Comparison of ENCODE assay signal across 8 cellular contexts in the genomic region with DNA sequence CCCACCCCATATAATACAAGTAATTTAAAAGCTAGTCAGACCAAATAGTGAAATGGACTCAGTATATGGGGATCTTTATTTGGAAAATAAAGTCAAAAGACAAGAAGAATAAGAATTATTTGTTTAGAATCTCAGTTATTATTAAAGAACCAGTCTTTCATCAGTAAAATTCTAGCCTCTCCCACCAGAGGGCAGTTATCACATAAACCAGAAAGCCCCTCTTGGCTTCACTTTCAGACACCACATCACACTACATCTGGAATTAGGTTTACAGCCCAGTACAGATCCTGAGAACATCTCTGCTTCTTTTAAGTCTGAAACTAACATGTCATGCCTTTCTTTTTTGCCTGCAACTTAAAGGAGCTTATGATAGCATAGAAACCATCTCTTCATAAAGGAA. TPM values are rescaled to one million over a fixed set of nuclear protein-coding genes. Genes with fewer than 3 reads are reported as not detected.
A peak's percentile ranks its signal among the peaks of the same experiment; 100 is the strongest.
DNase-seq lines count a peak whose midpoint lies in the region; ATAC-seq and TF ChIP-seq lines count a peak whose summit lies in the region.

No MANE protein-coding gene starts in this region.

- no peaks in the 10 kb centered on the region for H3K27me3 ChIP-seq in uterus

- DNase-seq in AG08395 (ENCODE audit: low spot score): peak; percentile 53
- DNase-seq in OCI-LY7 (ENCODE audit: low spot score): peak; percentile 63
- DNase-seq in fibroblast of the aortic adventitia (ENCODE audit: low read depth): peak; percentile 75
- peak in 1 of 2 donors; percentile 26 for DNase-seq in uterus
- no peak for DNase-seq in left ventricle myocardium superior
- no peak for DNase-seq in activated CD4-positive, alpha-beta T cell treated with anti-CD3 and anti-CD28 coated beads for 4 hours
- no peak for DNase-seq in amygdala (lab: John Stamatoyannopoulos, UW)

- no peaks in the 10 kb centered on the region for H4K20me1 ChIP-seq in OCI-LY7 (ENCODE audit: insufficient read depth, low read length)

- no peaks in the 10 kb centered on the region for H3K9me2 ChIP-seq in OCI-LY7 (ENCODE audit: insufficient read depth, low read length)

- no peak for TF ChIP-seq POLR2A in uterus (IDR thresholded peaks at IDR 0.05)

- H3K9me3 ChIP-seq in OCI-LY7 (ENCODE audit: low read length) (no peaks in the 10 kb centered on the region), uterus (no peaks in the 10 kb centered on the region)

- POLR2A ChIA-PET in OCI-LY7 (lab: Charles Lee): interaction anchor here (0.9 to 1.9 kb wide), 2 partner anchors 16 to 20 kb away, joined by 3 to 4 read pairs; no protein-coding TSS in a partner anchor

- peaks cover 33% of the 10 kb centered on the region for H3K4me1 ChIP-seq in OCI-LY7 (ENCODE audit: insufficient read depth, low read length, poor library complexity, severe bottlenecking)
- H3K4me1 ChIP-seq in uterus: no peaks in the 10 kb centered on the region

- H2AFZ ChIP-seq in OCI-LY7 (ENCODE audit: low read length): no peak overlapping the region

- no TSS peak for BruUV-seq in OCI-LY7 (replicated peaks; lab: Mats Ljungman, UMichigan)

- H3K36me3 ChIP-seq in OCI-LY7 (ENCODE audit: insufficient read depth, low read length) (no peaks in the 10 kb centered on the region), uterus (no peaks in the 10 kb centered on the region)

- H3K4me2 ChIP-seq in OCI-LY7 (ENCODE audit: low read length): no peak overlapping the region

- ATAC-seq in GM18867 (IDR thresholded peaks at IDR 0.05; ENCODE audit: unreplicated experiment) (peak; percentile 44), left ventricle myocardium superior (no peak)

- H3K4me3 ChIP-seq in OCI-LY7 (ENCODE audit: low read depth, low read length, poor library complexity, severe bottlenecking) (no peak overlapping the region), fibroblast of the aortic adventitia (ENCODE audit: low read depth, low read length) (no peak overlapping the region), uterus (no peak overlapping the region)

- no peaks in the 10 kb centered on the region for H3K79me2 ChIP-seq in OCI-LY7 (ENCODE audit: insufficient read depth, low read depth, low read length)

- intact Hi-C loops in OCI-LY7 (cut with micrococcal nuclease; ENCODE audit: unreplicated experiment) (loop anchor here (1.0 kb wide), 1 partner anchor 46 kb away; no protein-coding TSS in a partner anchor), uterus (cut with DNase I; ENCODE audit: low total_unique reads) (no loop called here), left ventricle myocardium superior (cut with micrococcal nuclease) (no loop called here)

- peak; percentile 85 for TF ChIP-seq CTCF in OCI-LY7 (conservative IDR thresholded peaks at IDR 0.05; ENCODE audit: low read length)
- TF ChIP-seq CTCF in fibroblast of the aortic adventitia (IDR thresholded peaks at IDR 0.05; ENCODE audit: insufficient read depth, low read length): peak; percentile 56
- TF ChIP-seq CTCF in uterus (IDR thresholded peaks at IDR 0.05): peak; percentile 42 to 50 (median 48)

- H3K27ac ChIP-seq in OCI-LY7 (ENCODE audit: low read depth, low read length, poor library complexity, severe bottlenecking) (no peak overlapping the region), uterus (no peak overlapping the region)

- CTCF ChIA-PET in OCI-LY7 (lab: Charles Lee; ENCODE audit: unreplicated experiment): interaction anchor here (1.7 kb wide), 1 partner anchor 46 kb away, joined by 8 read pairs; no protein-coding TSS in a partner anchor

RNA-seq across cellular contexts. Expression of gene HSPB3, which starts 12.2 kb away (rescaled TPM):
- total RNA-seq in OCI-LY7 (2014; rRNA removed; shearing (Covaris generic)): not detected in 2 replicates
- total RNA-seq in OCI-LY7 (2022): not detected in 2 replicates
- 0.63 TPM in 1 of 2 replicates, not detected in the other for total RNA-seq in fibroblast of the aortic adventitia (ENCODE audit: low replicate concordance)
- 1 to 10 TPM in 1 of 4 donors, not detected in 3; 1.7 TPM for total RNA-seq in uterus
- 492 TPM for total RNA-seq in left ventricle myocardium superior

Comparison
In these comparisons a context has a peak if more than half of its experiments do, and no peak if none do; other contexts are left out.
1. DNase-seq: peak in AG08395 (single experiment), OCI-LY7 (single experiment) and fibroblast of the aortic adventitia (single experiment); none in left ventricle myocardium superior (single experiment), activated CD4-positive, alpha-beta T cell treated with anti-CD3 and anti-CD28 coated beads for 4 hours (0 of 2) and amygdala (0 of 56).
2. RNA of gene HSPB3, which starts 12.2 kb away (total RNA-seq): 492 TPM in left ventricle myocardium superior (single experiment); 0.63 TPM in fibroblast of the aortic adventitia, 1.7 TPM in uterus and not detected in OCI-LY7; every median in the first group is over 100 times any median in the second.
3. Peak in every context shown above with its lines, with median percentiles within 50 percentile points of each other: CTCF ChIP-seq.